In genomic region chr4:79918292-79918691, GRCh38 we compare ENCODE assay signal across 39 cellular contexts.
"Had no signal": no experiment of that assay in that cellular context is flagged by ENCODE, and none has a peak within 500 bp of the region (broad histone marks: within the 10 kb centered on the region; RNA-seq: fewer than 3 reads in every experiment).

No MANE protein-coding gene starts in this region.

- H3K27me3 ChIP-seq: adrenal gland, ascending aorta, body of pancreas, brain microvascular endothelial cell, breast epithelium, cardiac muscle cell had no signal

- H3K27ac Mint-ChIP-seq: activated naive CD4-positive, alpha-beta T cell treated with anti-CD3 and anti-CD28 coated beads for 36 hours; activated naive CD4-positive, alpha-beta T cell treated with anti-CD3 and anti-CD28 coated beads, Interleukin-2, amount 10 ng/mL, durations not matched to agents 7 days and 5 days; activated naive CD4-positive, alpha-beta T cell treated with anti-CD3 and anti-CD28 coated beads, Interleukin-2, amount 50 U/mL, for 24 hours; activated naive CD4-positive, alpha-beta T cell treated with anti-CD3 and anti-CD28 coated beads, Interleukin-2, amount 50 U/mL, for 72 hours; activated naive CD8-positive, alpha-beta T cell; activated naive CD8-positive, alpha-beta T cell treated with anti-CD3 and anti-CD28 coated beads for 36 hours; activated naive CD8-positive, alpha-beta T cell treated with anti-CD3 and anti-CD28 coated beads, Interleukin-2, amount 10 ng/mL, durations not matched to agents 7 days and 5 days; activated naive CD8-positive, alpha-beta T cell treated with anti-CD3 and anti-CD28 coated beads, Interleukin-2, amount 50 U/mL, for 24 hours; activated T-helper 1 cell treated with anti-CD3 and anti-CD28 coated beads, Interleukin-12 subunit alpha, Interleukin-12 subunit beta, Interleukin-2, Interleukin-4 antibody, amounts not matched to agents 30 ng/mL and 10 ng/mL and 1 ng/mL, durations not matched to agents 14 hours and 24 hours and 36 hours; activated T-helper 17 cell treated with anti-CD3 and anti-CD28 coated beads, Interleukin-2, amount 50 U/mL, for 72 hours; activated T-helper 2 cell treated with anti-CD3 and anti-CD28 coated beads, Interferon-gamma antibody, Interleukin-2, Interleukin-4, amounts not matched to agents 10 μg/mL and 5 μg/mL and 100 μg/mL, durations not matched to agents 14 hours and 24 hours and 36 hours; brain had no signal

- H3K4me3 ChIP-seq: adrenal gland, ascending aorta, body of pancreas, breast epithelium, cardiac muscle cell had no signal

- H3K9me3 ChIP-seq: ascending aorta, body of pancreas, breast epithelium had no signal

- H3K9me3 Mint-ChIP-seq: activated naive CD4-positive, alpha-beta T cell treated with anti-CD3 and anti-CD28 coated beads for 36 hours; activated naive CD4-positive, alpha-beta T cell treated with anti-CD3 and anti-CD28 coated beads, Interleukin-2, amount 10 ng/mL, durations not matched to agents 7 days and 5 days; activated naive CD4-positive, alpha-beta T cell treated with anti-CD3 and anti-CD28 coated beads, Interleukin-2, amount 50 U/mL, for 24 hours; activated naive CD4-positive, alpha-beta T cell treated with anti-CD3 and anti-CD28 coated beads, Interleukin-2, amount 50 U/mL, for 72 hours; activated naive CD8-positive, alpha-beta T cell treated with anti-CD3 and anti-CD28 coated beads for 36 hours; activated naive CD8-positive, alpha-beta T cell treated with anti-CD3 and anti-CD28 coated beads, Interleukin-2, amount 10 ng/mL, durations not matched to agents 7 days and 5 days; activated naive CD8-positive, alpha-beta T cell treated with anti-CD3 and anti-CD28 coated beads, Interleukin-2, amount 50 U/mL, for 24 hours; activated T-cell treated with anti-CD3 and anti-CD28 coated beads, Interleukin-2, amount 50 U/mL, for 4 hours; activated T-cell treated with anti-CD3 and anti-CD28 coated beads, Interleukin-2, amount 50 U/mL, for 72 hours; activated T-helper 1 cell treated with anti-CD3 and anti-CD28 coated beads, Interleukin-12 subunit alpha, Interleukin-12 subunit beta, Interleukin-2, Interleukin-4 antibody, amounts not matched to agents 30 ng/mL and 10 ng/mL and 1 ng/mL, durations not matched to agents 14 hours and 24 hours and 36 hours; activated T-helper 17 cell treated with anti-CD3 and anti-CD28 coated beads, Interleukin-2, amount 50 U/mL, for 72 hours; activated T-helper 2 cell treated with anti-CD3 and anti-CD28 coated beads, Interferon-gamma antibody, Interleukin-2, Interleukin-4, amounts not matched to agents 10 μg/mL and 5 μg/mL and 100 μg/mL, durations not matched to agents 14 hours and 24 hours and 36 hours; central memory CD8-positive, alpha-beta T cell had no signal

- H3K27ac ChIP-seq: adrenal gland, ascending aorta, body of pancreas, brain microvascular endothelial cell, breast epithelium, cardiac muscle cell had no signal

- H3K27me3 Mint-ChIP-seq: activated naive CD4-positive, alpha-beta T cell treated with anti-CD3 and anti-CD28 coated beads, Interleukin-2, amount 10 ng/mL, durations not matched to agents 7 days and 5 days; activated naive CD4-positive, alpha-beta T cell treated with anti-CD3 and anti-CD28 coated beads, Interleukin-2, amount 50 U/mL, for 24 hours; activated naive CD8-positive, alpha-beta T cell; activated naive CD8-positive, alpha-beta T cell treated with anti-CD3 and anti-CD28 coated beads for 36 hours; activated naive CD8-positive, alpha-beta T cell treated with anti-CD3 and anti-CD28 coated beads, Interleukin-2, amount 10 ng/mL, durations not matched to agents 7 days and 5 days; activated naive CD8-positive, alpha-beta T cell treated with anti-CD3 and anti-CD28 coated beads, Interleukin-2, amount 50 U/mL, for 24 hours; activated T-helper 17 cell treated with anti-CD3 and anti-CD28 coated beads, Interleukin-2, amount 50 U/mL, for 72 hours; central memory CD8-positive, alpha-beta T cell had no signal

- FAIRE-seq: astrocyte, bronchial epithelial cell, colon had no signal

- DNase-seq: activated effector memory CD4-positive, alpha-beta T cell treated with anti-CD3 and anti-CD28 coated beads, Interleukin-2, amount 50 U/mL, for 16 hours; activated effector memory CD4-positive, alpha-beta T cell treated with Interleukin-2 at 50 U/mL for 16 hours; activated gamma-delta T cell; activated gamma-delta T cell treated with Interleukin-2 at 50 U/mL for 16 hours; activated naive CD4-positive, alpha-beta T cell; activated naive CD4-positive, alpha-beta T cell treated with anti-CD3 and anti-CD28 coated beads for 36 hours; activated naive CD4-positive, alpha-beta T cell treated with anti-CD3 and anti-CD28 coated beads, Interleukin-2, amount 10 ng/mL, durations not matched to agents 7 days and 5 days; activated naive CD4-positive, alpha-beta T cell treated with anti-CD3 and anti-CD28 coated beads, Interleukin-2, amount 50 U/mL, for 16 hours; activated naive CD4-positive, alpha-beta T cell treated with Interleukin-2 at 50 U/mL for 16 hours; activated naive CD8-positive, alpha-beta T cell treated with anti-CD3 and anti-CD28 coated beads for 36 hours; activated naive CD8-positive, alpha-beta T cell treated with anti-CD3 and anti-CD28 coated beads, Interleukin-2, amount 10 ng/mL, durations not matched to agents 7 days and 5 days; activated naive CD8-positive, alpha-beta T cell treated with anti-CD3 and anti-CD28 coated beads, Interleukin-2, amount 50 U/mL, for 24 hours; activated T-cell treated with anti-CD3 and anti-CD28 coated beads, Interleukin-2, amount 50 U/mL, for 4 hours; activated T-cell treated with anti-CD3 and anti-CD28 coated beads, Interleukin-2, amount 50 U/mL, for 48 hours; activated T-cell treated with anti-CD3 and anti-CD28 coated beads, Interleukin-2, amount 50 U/mL, for 72 hours; adrenal gland; amniotic stem cell; amygdala; anterior cingulate cortex; aorta; body of pancreas; brain microvascular endothelial cell; caudate nucleus; central memory CD4-positive, alpha-beta T cell; cerebellar nuclear complex had no signal

- ATAC-seq: activated naive CD4-positive, alpha-beta T cell treated with anti-CD3 and anti-CD28 coated beads, Interleukin-2, amount 50 U/mL, for 72 hours; activated naive CD8-positive, alpha-beta T cell treated with anti-CD3 and anti-CD28 coated beads, Interleukin-2, amount 50 U/mL, for 24 hours; activated T-cell treated with anti-CD3 and anti-CD28 coated beads, Interleukin-2, amount 50 U/mL, for 4 hours; activated T-cell treated with anti-CD3 and anti-CD28 coated beads, Interleukin-2, amount 50 U/mL, for 72 hours; activated T-helper 17 cell treated with anti-CD3 and anti-CD28 coated beads, Interleukin-2, amount 50 U/mL, for 72 hours; body of pancreas had no signal

- H3K4me3 Mint-ChIP-seq: activated naive CD4-positive, alpha-beta T cell treated with anti-CD3 and anti-CD28 coated beads for 36 hours; activated naive CD4-positive, alpha-beta T cell treated with anti-CD3 and anti-CD28 coated beads, Interleukin-2, amount 10 ng/mL, durations not matched to agents 7 days and 5 days; activated naive CD4-positive, alpha-beta T cell treated with anti-CD3 and anti-CD28 coated beads, Interleukin-2, amount 50 U/mL, for 24 hours; activated naive CD8-positive, alpha-beta T cell; activated naive CD8-positive, alpha-beta T cell treated with anti-CD3 and anti-CD28 coated beads for 36 hours; activated naive CD8-positive, alpha-beta T cell treated with anti-CD3 and anti-CD28 coated beads, Interleukin-2, amount 10 ng/mL, durations not matched to agents 7 days and 5 days; activated naive CD8-positive, alpha-beta T cell treated with anti-CD3 and anti-CD28 coated beads, Interleukin-2, amount 50 U/mL, for 24 hours; activated T-cell treated with anti-CD3 and anti-CD28 coated beads, Interleukin-2, amount 50 U/mL, for 4 hours; activated T-cell treated with anti-CD3 and anti-CD28 coated beads, Interleukin-2, amount 50 U/mL, for 72 hours; activated T-helper 1 cell treated with anti-CD3 and anti-CD28 coated beads, Interleukin-12 subunit alpha, Interleukin-12 subunit beta, Interleukin-2, Interleukin-4 antibody, amounts not matched to agents 30 ng/mL and 10 ng/mL and 1 ng/mL, durations not matched to agents 14 hours and 24 hours and 36 hours; activated T-helper 17 cell treated with anti-CD3 and anti-CD28 coated beads, Interleukin-2, amount 50 U/mL, for 72 hours; brain; central memory CD8-positive, alpha-beta T cell had no signal

- H3K4me1 ChIP-seq: adrenal gland, ascending aorta, body of pancreas, breast epithelium had no signal

- H3K36me3 Mint-ChIP-seq: activated naive CD4-positive, alpha-beta T cell treated with anti-CD3 and anti-CD28 coated beads, Interleukin-2, amount 50 U/mL, for 72 hours; activated naive CD8-positive, alpha-beta T cell treated with anti-CD3 and anti-CD28 coated beads for 36 hours; activated naive CD8-positive, alpha-beta T cell treated with anti-CD3 and anti-CD28 coated beads, Interleukin-2, amount 10 ng/mL, durations not matched to agents 7 days and 5 days had no signal

- H3K36me3 ChIP-seq: adrenal gland, ascending aorta, breast epithelium, cardiac muscle cell had no signal
